Comparison of ENCODE assay signal across 35 cellular contexts in genomic region chr3:184761976-184762375, GRCh38.
"Had no signal": no experiment of that assay in that cellular context is flagged by ENCODE, and none has a peak within 500 bp of the region (broad histone marks: within the 10 kb centered on the region; RNA-seq: fewer than 3 reads in every experiment).

No MANE protein-coding gene starts in this region.

- H3K4me3 Mint-ChIP-seq: activated CD4-positive, alpha-beta memory T cell treated with anti-CD3 and anti-CD28 coated beads for 36 hours; activated CD4-positive, alpha-beta T cell treated with anti-CD3 and anti-CD28 coated beads, Interleukin-2, amount 10 ng/mL, durations not matched to agents 24 days and 14 days; activated naive CD4-positive, alpha-beta T cell treated with anti-CD3 and anti-CD28 coated beads for 36 hours; activated naive CD8-positive, alpha-beta T cell treated with anti-CD3 and anti-CD28 coated beads for 36 hours; activated T-helper 1 cell treated with anti-CD3 and anti-CD28 coated beads, Interleukin-12 subunit alpha, Interleukin-12 subunit beta, Interleukin-2, Interleukin-4 antibody, amounts not matched to agents 30 ng/mL and 10 ng/mL and 1 ng/mL, durations not matched to agents 14 hours and 24 hours and 36 hours; dendritic cell treated with granulocyte-macrophage colony-stimulating factor and Interleukin-4, amounts not matched to agents 40 ng/mL and 50 ng/mL, for 4 days; natural killer cell treated with Interleukin-12 subunit alpha and Interleukin-12 subunit beta and Interleukin-15 and Interleukin-18, amount 100 ng/mL, for 72 hours; T-helper 1 cell treated with Interleukin-12 subunit alpha and Interleukin-12 subunit beta and Interleukin-4 antibody, amounts not matched to agents 30 μg/mL and 1 μg/mL, for 36 hours had no signal

- H3K27me3 ChIP-seq: adrenal gland, ascending aorta, breast epithelium, esophagus muscularis mucosa, foreskin keratinocyte, sigmoid colon, uterus had no signal

- H3K36me3 Mint-ChIP-seq: activated CD4-positive, alpha-beta memory T cell treated with anti-CD3 and anti-CD28 coated beads for 36 hours; activated naive CD8-positive, alpha-beta T cell treated with anti-CD3 and anti-CD28 coated beads for 36 hours; natural killer cell treated with Interleukin-12 subunit alpha and Interleukin-12 subunit beta and Interleukin-15 and Interleukin-18, amount 100 ng/mL, for 72 hours had no signal

- DNase-seq: activated CD4-positive, alpha-beta memory T cell treated with anti-CD3 and anti-CD28 coated beads for 36 hours; activated CD4-positive, alpha-beta T cell treated with anti-CD3 and anti-CD28 coated beads, Interleukin-2, amount 10 ng/mL, durations not matched to agents 24 days and 14 days; activated CD4-positive, CD25-positive, alpha-beta regulatory T cell treated with anti-CD3 and anti-CD28 coated beads, Interleukin-2, amount 50 U/mL, for 72 hours; activated CD8-positive, alpha-beta memory T cell treated with anti-CD3 and anti-CD28 coated beads, Interleukin-2, amount 50 U/mL, for 4 hours; activated effector memory CD4-positive, alpha-beta T cell treated with anti-CD3 and anti-CD28 coated beads, Interleukin-2, amount 50 U/mL, for 16 hours; activated naive CD4-positive, alpha-beta T cell treated with anti-CD3 and anti-CD28 coated beads for 36 hours; activated naive CD8-positive, alpha-beta T cell treated with anti-CD3 and anti-CD28 coated beads for 36 hours; activated T-cell treated with anti-CD3 and anti-CD28 coated beads, Interleukin-2, amount 50 U/mL, for 1 hour; central memory CD4-positive, alpha-beta T cell; foreskin keratinocyte; kidney glomerular epithelial cell; lower lobe of right lung; mesenchymal stem cell; mucosa of descending colon; psoas muscle; sigmoid colon; stimulated activated CD4-positive, alpha-beta T cell treated with anti-CD3 and anti-CD28 coated beads, Interleukin-1b, Interleukin-23, amount 100 ng/mL, for 48 hours; stimulated activated CD4-positive, alpha-beta T cell treated with anti-CD3 and anti-CD28 coated beads, Interleukin-4, amount 100 ng/mL, for 4 hours; stimulated activated CD8-positive, alpha-beta memory T cell treated with anti-CD3 and anti-CD28 coated beads, Interleukin-4, amount 100 ng/mL, for 48 hours; stimulated activated naive CD4-positive, alpha-beta T cell; SW 1271; T-helper 9 cell had no signal

- H3K4me1 Mint-ChIP-seq: activated naive CD8-positive, alpha-beta T cell treated with anti-CD3 and anti-CD28 coated beads for 36 hours had no signal

- H3K9me3 Mint-ChIP-seq: activated CD4-positive, alpha-beta memory T cell treated with anti-CD3 and anti-CD28 coated beads for 36 hours; activated CD4-positive, alpha-beta T cell treated with anti-CD3 and anti-CD28 coated beads, Interleukin-2, amount 10 ng/mL, durations not matched to agents 24 days and 14 days; activated naive CD4-positive, alpha-beta T cell treated with anti-CD3 and anti-CD28 coated beads for 36 hours; activated naive CD8-positive, alpha-beta T cell treated with anti-CD3 and anti-CD28 coated beads for 36 hours; activated T-helper 1 cell treated with anti-CD3 and anti-CD28 coated beads, Interleukin-12 subunit alpha, Interleukin-12 subunit beta, Interleukin-2, Interleukin-4 antibody, amounts not matched to agents 30 ng/mL and 10 ng/mL and 1 ng/mL, durations not matched to agents 14 hours and 24 hours and 36 hours; dendritic cell treated with granulocyte-macrophage colony-stimulating factor and Interleukin-4, amounts not matched to agents 40 ng/mL and 50 ng/mL, for 4 days; natural killer cell treated with Interleukin-12 subunit alpha and Interleukin-12 subunit beta and Interleukin-15 and Interleukin-18, amount 100 ng/mL, for 72 hours; T-helper 1 cell treated with Interleukin-12 subunit alpha and Interleukin-12 subunit beta and Interleukin-4 antibody, amounts not matched to agents 30 μg/mL and 1 μg/mL, for 36 hours had no signal

- H3K27ac ChIP-seq: adrenal gland, ascending aorta, breast epithelium, esophagus muscularis mucosa, foreskin keratinocyte, heart left ventricle, lower lobe of right lung, neutrophil, psoas muscle, sigmoid colon, tibial nerve, uterus had no signal

- H3K4me1 ChIP-seq: breast epithelium had no signal

- H3K36me3 ChIP-seq: adrenal gland, ascending aorta, breast epithelium, esophagus muscularis mucosa, heart left ventricle, lower lobe of right lung, neutrophil, sigmoid colon, tibial nerve, uterus had no signal

- H3K27ac Mint-ChIP-seq: activated CD4-positive, alpha-beta memory T cell treated with anti-CD3 and anti-CD28 coated beads for 36 hours; activated CD4-positive, alpha-beta T cell treated with anti-CD3 and anti-CD28 coated beads, Interleukin-2, amount 10 ng/mL, durations not matched to agents 24 days and 14 days; activated naive CD4-positive, alpha-beta T cell treated with anti-CD3 and anti-CD28 coated beads for 36 hours; activated naive CD8-positive, alpha-beta T cell treated with anti-CD3 and anti-CD28 coated beads for 36 hours; activated T-helper 1 cell treated with anti-CD3 and anti-CD28 coated beads, Interleukin-12 subunit alpha, Interleukin-12 subunit beta, Interleukin-2, Interleukin-4 antibody, amounts not matched to agents 30 ng/mL and 10 ng/mL and 1 ng/mL, durations not matched to agents 14 hours and 24 hours and 36 hours; natural killer cell treated with Interleukin-12 subunit alpha and Interleukin-12 subunit beta and Interleukin-15 and Interleukin-18, amount 100 ng/mL, for 72 hours; T-helper 1 cell treated with Interleukin-12 subunit alpha and Interleukin-12 subunit beta and Interleukin-4 antibody, amounts not matched to agents 30 μg/mL and 1 μg/mL, for 36 hours had no signal

- H3K9me3 ChIP-seq: adrenal gland, ascending aorta, breast epithelium, esophagus muscularis mucosa, heart left ventricle, lower lobe of right lung, mucosa of descending colon, neutrophil, psoas muscle, sigmoid colon, tibial nerve, uterus had no signal

- H3K4me3 ChIP-seq: adrenal gland, ascending aorta, breast epithelium, esophagus muscularis mucosa, heart left ventricle, lower lobe of right lung, mucosa of descending colon, psoas muscle, sigmoid colon, tibial nerve, uterus had no signal

- ATAC-seq: foreskin keratinocyte; left lobe of liver; lower lobe of right lung; mucosa of descending colon; natural killer cell treated with Interleukin-12 subunit alpha and Interleukin-12 subunit beta and Interleukin-15 and Interleukin-18, amount 100 ng/mL, for 72 hours had no signal
